21 cellular contexts compared by ENCODE assay signal in genomic region chr20:18032977-18033892, GRCh38. TPM values are rescaled to one million over a fixed set of nuclear protein-coding genes. Genes with fewer than 3 reads are reported as not detected.
A peak's percentile ranks its signal among the peaks of the same experiment; 100 is the strongest.
DNase-seq lines count a peak whose midpoint lies in the region; ATAC-seq and TF ChIP-seq lines count a peak whose summit lies in the region.
"Had no signal": no experiment of that assay in that cellular context is flagged by ENCODE, and none has a peak within 500 bp of the region (broad histone marks: within the 10 kb centered on the region; RNA-seq: fewer than 3 reads in every experiment).

No MANE protein-coding gene starts in this region.

- no peak overlapping the region for H2AFZ ChIP-seq in hepatocyte
- H2AFZ ChIP-seq in trophoblast cell (ENCODE audit: insufficient read depth, low read length, poor library complexity) = no peak overlapping the region

- H2BK120ac ChIP-seq in trophoblast cell (ENCODE audit: insufficient read depth, low read length, poor library complexity) = no peak overlapping the region

- H3K18ac ChIP-seq in trophoblast cell (ENCODE audit: low read length) = no peak overlapping the region

- no peak overlapping the region for H3K4ac ChIP-seq in trophoblast cell (ENCODE audit: low read depth, low read length)

- peaks cover 2% of the 10 kb centered on the region for H3K36me3 ChIP-seq in H7 (replicated peaks; ENCODE audit: control insufficient read depth, insufficient read depth, low read length)
- H3K36me3 ChIP-seq in hepatocyte (replicated peaks; ENCODE audit: insufficient read depth, low read depth) = no peaks in the 10 kb centered on the region
- peaks cover 12 to 16% of the 10 kb centered on the region in 2 experiments for H3K36me3 ChIP-seq in trophoblast cell (ENCODE audit: control insufficient read depth in 1 of 2, insufficient read depth in 2 of 2, low read length in 2 of 2)
- H3K36me3 ChIP-seq: neutrophil, right lobe of liver had no signal

- peak overlapping the region; percentile 37 for H4K8ac ChIP-seq in trophoblast cell (ENCODE audit: low read depth, low read length)

- peak; percentile 71 for DNase-seq in H7
- DNase-seq in RPMI7951 (ENCODE audit: low read depth) = peak; percentile 51
- DNase-seq in hepatocyte (ENCODE audit: low spot score) = peak; percentile 71
- DNase-seq in trophoblast cell = no peak
- DNase-seq in omental fat pad (ENCODE audit: low spot score) = no peak
- no peak for DNase-seq in activated gamma-delta T cell treated with Interleukin-2 at 50 U/mL for 16 hours
- no peak for DNase-seq in cerebellar cortex (ENCODE audit: low spot score)
- no peak for DNase-seq in HPDE6-E6E7 (ENCODE audit: extremely low spot score)
- DNase-seq: activated CD8-positive, alpha-beta memory T cell treated with anti-CD3 and anti-CD28 coated beads for 24 hours; activated effector memory CD4-positive, alpha-beta T cell treated with anti-CD3 and anti-CD28 coated beads, Interleukin-2, amount 50 U/mL, for 16 hours; AML-193; anterior cingulate cortex; DND-41; esophagus squamous epithelium; HCEC 1CT; lower lobe of right lung; NCI-H1436; OCI-M1; upper lobe of left lung had no signal

- H2BK12ac ChIP-seq in trophoblast cell (ENCODE audit: low read length) = no peak overlapping the region

- H3K79me1 ChIP-seq in trophoblast cell (ENCODE audit: low read length) = no peaks in the 10 kb centered on the region

- H3K79me2 ChIP-seq in hepatocyte (no peaks in the 10 kb centered on the region), trophoblast cell (ENCODE audit: control insufficient read depth, insufficient read depth, low read length, poor library complexity) (peaks cover 2% of the 10 kb centered on the region)

- H3K14ac ChIP-seq in trophoblast cell (ENCODE audit: low read length) = no peak overlapping the region

- H3K4me3 ChIP-seq in H7 (ENCODE audit: insufficient read depth, low read depth, low read length) (no peak overlapping the region), hepatocyte (no peak overlapping the region), trophoblast cell (ENCODE audit: low read depth, low read length) (no peak overlapping the region)
- H3K4me3 ChIP-seq: esophagus squamous epithelium, lower lobe of right lung, right lobe of liver, upper lobe of left lung had no signal

- no peaks in the 10 kb centered on the region for H3K9me2 ChIP-seq in hepatocyte (replicated peaks; ENCODE audit: insufficient read depth)

- H3K27me3 ChIP-seq in H7 (ENCODE audit: control insufficient read depth, insufficient read depth, low read length) (no peaks in the 10 kb centered on the region), hepatocyte (no peaks in the 10 kb centered on the region), trophoblast cell (ENCODE audit: insufficient read depth, low read length) (no peaks in the 10 kb centered on the region)
- H3K27me3 ChIP-seq: right lobe of liver, upper lobe of left lung had no signal

- H4K91ac ChIP-seq in trophoblast cell (ENCODE audit: low read depth, low read length) = no peak overlapping the region

- peak overlapping the region; percentile 60 for H3K27ac ChIP-seq in hepatocyte
- H3K27ac ChIP-seq in trophoblast cell (ENCODE audit: low read depth, low read length) = no peak overlapping the region
- H3K27ac ChIP-seq: esophagus squamous epithelium, lower lobe of right lung, neutrophil, right lobe of liver, upper lobe of left lung had no signal

- TF ChIP-seq CTCF in hepatocyte (IDR thresholded peaks at IDR 0.05; ENCODE audit: poor library complexity) (no peak), omental fat pad (IDR thresholded peaks at IDR 0.05) (no peak)

- ATAC-seq in omental fat pad (ENCODE audit: low FRiP score) = no peak
- ATAC-seq: lower lobe of right lung, right lobe of liver had no signal

- H3K4me2 ChIP-seq in hepatocyte (peak overlapping the region; percentile 14), trophoblast cell (ENCODE audit: low read length) (no peak overlapping the region)

- no peak overlapping the region for H2AK5ac ChIP-seq in trophoblast cell (ENCODE audit: low read length)

- H3K23ac ChIP-seq in trophoblast cell (ENCODE audit: low read length) = no peak overlapping the region

- H3K9ac ChIP-seq in trophoblast cell (ENCODE audit: low read length) = no peak overlapping the region

- WGBS in hepatocyte (ENCODE audit: low lambda C conversion rate, missing lambda C conversion rate) = 61% methylated on average over 17 of the region's 17 CpGs
- WGBS in trophoblast cell (ENCODE audit: extremely low coverage, insufficient coverage, insufficient read length) = no CpG with 5 or more reads among the region's 17 CpGs

- no peak overlapping the region for H4K12ac ChIP-seq in trophoblast cell (ENCODE audit: low read depth, low read length)

- H3K9me3 ChIP-seq in hepatocyte (ENCODE audit: low read depth) (no peaks in the 10 kb centered on the region), trophoblast cell (ENCODE audit: insufficient read depth, low read depth, low read length) (no peaks in the 10 kb centered on the region)
- H3K9me3 ChIP-seq: esophagus squamous epithelium, lower lobe of right lung, neutrophil, right lobe of liver, upper lobe of left lung had no signal

- no peak overlapping the region for H2BK5ac ChIP-seq in trophoblast cell (ENCODE audit: low read depth, low read length, poor library complexity)

- H4K20me1 ChIP-seq in hepatocyte (ENCODE audit: insufficient read depth, poor library complexity, severe bottlenecking) = no peaks in the 10 kb centered on the region

- H3K4me1 ChIP-seq in hepatocyte (ENCODE audit: insufficient read depth) (peaks cover 11% of the 10 kb centered on the region), trophoblast cell (ENCODE audit: control insufficient read depth in 1 of 2, insufficient read depth in 2 of 2, low read length in 2 of 2) (peaks cover 4 to 5% of the 10 kb centered on the region in 2 experiments)
- H3K4me1 ChIP-seq: esophagus squamous epithelium, lower lobe of right lung, right lobe of liver, upper lobe of left lung had no signal

RNA-seq across cellular contexts. Expression of gene OVOL2, which starts 24.5 kb away (rescaled TPM):
- 3.3 and 7.8 TPM in 2 replicates for total RNA-seq in H7 (2014; rRNA removed; shearing (Covaris generic))
- not detected in 2 replicates for total RNA-seq in RPMI7951 (2014; rRNA removed; shearing (Covaris generic))
- 1.4 and 2.9 TPM in 2 replicates for total RNA-seq in hepatocyte
- polyA plus RNA-seq in hepatocyte = 1.9 and 4.2 TPM in 2 replicates
- 6.9 and 7.6 TPM in 2 replicates for polyA plus RNA-seq in trophoblast cell (2013)
- total RNA-seq in omental fat pad = not detected

Comparison
In these comparisons a context has a peak if more than half of its experiments do, and no peak if none do; other contexts are left out.
1. DNase-seq: peak in H7 (single experiment), RPMI7951 (single experiment) and hepatocyte (single experiment); none in trophoblast cell (0 of 2), omental fat pad (single experiment), activated gamma-delta T cell treated with Interleukin-2 at 50 U/mL for 16 hours (single experiment), cerebellar cortex (single experiment) and HPDE6-E6E7 (single experiment).